18 cellular contexts compared by ENCODE assay signal in the genomic region with DNA sequence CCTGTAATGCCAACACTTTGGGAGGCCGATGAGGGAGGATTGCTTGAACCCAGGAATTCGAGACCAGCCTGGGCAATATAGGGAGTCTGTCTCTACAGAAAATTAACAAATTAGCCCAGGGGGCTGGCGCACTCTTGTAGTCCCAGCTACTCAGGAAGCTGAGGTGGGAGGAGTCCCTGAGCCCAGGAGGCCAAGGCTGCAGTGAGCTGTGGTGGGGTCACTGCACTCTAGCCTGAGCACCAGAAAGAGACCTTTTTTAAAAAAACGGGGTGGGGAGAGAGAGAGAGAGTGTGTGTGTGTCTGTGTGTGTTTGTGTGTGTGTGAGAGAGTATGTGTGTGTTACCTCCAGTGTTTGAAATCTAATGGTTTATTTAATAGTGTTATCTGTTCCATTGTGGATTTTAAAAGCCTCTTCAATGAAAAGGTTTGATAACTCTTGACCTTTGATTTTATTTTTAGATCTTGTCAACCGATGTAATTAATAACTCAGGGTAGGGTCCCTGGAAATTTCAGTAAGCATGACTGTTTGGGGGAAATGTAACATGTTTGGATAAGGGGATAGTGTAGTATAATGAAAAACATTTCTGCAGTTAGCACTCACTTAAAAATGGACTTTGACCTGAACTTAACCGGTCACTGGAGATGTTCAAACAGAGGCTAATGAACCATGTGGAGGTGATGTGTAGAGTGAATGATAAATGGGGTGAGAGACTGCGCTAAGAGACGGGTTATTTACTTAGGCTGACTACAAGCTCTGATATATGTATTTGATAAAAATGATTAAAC. TPM values are rescaled to one million over a fixed set of nuclear protein-coding genes. Genes with fewer than 3 reads are reported as not detected.
DNase-seq lines count a peak whose midpoint lies in the region; ATAC-seq, FAIRE-seq and TF ChIP-seq lines count a peak whose summit lies in the region.
"Had no signal": no experiment of that assay in that cellular context is flagged by ENCODE, and none has a peak within 500 bp of the region (broad histone marks: within the 10 kb centered on the region; RNA-seq: fewer than 3 reads in every experiment).

No MANE protein-coding gene starts in this region.

- H3K4me1 Mint-ChIP-seq in natural killer cell, result peaks cover 13 to 14% of the 10 kb centered on the region in 2 donors
- no peaks in the 10 kb centered on the region for H3K4me1 Mint-ChIP-seq in activated CD4-positive, alpha-beta T cell treated with anti-CD3 and anti-CD28 coated beads, Interleukin-2, amount 10 ng/mL, durations not matched to agents 7 days and 5 days
- H3K4me1 Mint-ChIP-seq in activated CD4-positive, alpha-beta T cell treated with anti-CD3 and anti-CD28 coated beads, Interleukin-2, amount 10 ng/mL, durations not matched to agents 24 days and 14 days, result no peaks in the 10 kb centered on the region

- no peak overlapping the region for H3K4me2 ChIP-seq in K562 (ENCODE audit: insufficient read depth, low read length)

- DNase-seq in COLO668 (lab: John Stamatoyannopoulos, UW; ENCODE audit: unreplicated experiment) (peak; percentile 23), HuH-7 (ENCODE audit: low spot score) (peak; percentile 77), K562 (ENCODE audit: extremely low read depth in 1 of 4, low spot score in 3 of 4) (no peak), natural killer cell (no peak), HCEC 1CT (no peak)
- DNase-seq in activated CD4-positive, alpha-beta T cell treated with anti-CD3 and anti-CD28 coated beads, Interleukin-2, amount 10 ng/mL, durations not matched to agents 7 days and 5 days, result no peak
- DNase-seq in activated CD4-positive, alpha-beta T cell treated with anti-CD3 and anti-CD28 coated beads, Interleukin-2, amount 10 ng/mL, durations not matched to agents 24 days and 14 days, result no peak
- no peak for DNase-seq in activated effector memory CD4-positive, alpha-beta T cell treated with anti-CD3 and anti-CD28 coated beads, Interleukin-2, amount 50 U/mL, for 16 hours
- DNase-seq: activated CD4-positive, alpha-beta T cell treated with anti-CD3 and anti-CD28 coated beads, Interleukin-2, amount 50 U/mL, for 1 hour; activated effector memory CD4-positive, alpha-beta T cell treated with Interleukin-2 at 50 U/mL for 16 hours; effector memory CD4-positive, alpha-beta T cell; foreskin keratinocyte; GDM1; H7; NCI-H2029 treated with DMSO at 0.1 percent for 48 hours had no signal

- no peaks in the 10 kb centered on the region for H3K27me3 ChIP-seq in K562 (ENCODE audit: control insufficient read depth in 2 of 2, insufficient read depth in 2 of 2, low read length in 2 of 2)
- H3K27me3 ChIP-seq: foreskin keratinocyte had no signal

- H3K27me3 Mint-ChIP-seq in natural killer cell (ENCODE audit: low read depth in 2 of 2), result no peaks in the 10 kb centered on the region
- H3K27me3 Mint-ChIP-seq in activated CD4-positive, alpha-beta T cell treated with anti-CD3 and anti-CD28 coated beads, Interleukin-2, amount 10 ng/mL, durations not matched to agents 7 days and 5 days, result no peaks in the 10 kb centered on the region
- H3K27me3 Mint-ChIP-seq in activated CD4-positive, alpha-beta T cell treated with anti-CD3 and anti-CD28 coated beads, Interleukin-2, amount 10 ng/mL, durations not matched to agents 24 days and 14 days, result no peaks in the 10 kb centered on the region

- no peak for FAIRE-seq in K562 (lab: Jason Lieb, UNC)
- FAIRE-seq: keratinocyte had no signal

- TF ChIP-seq RAD21 in K562 (CRISPR knock-in tag; conservative IDR thresholded peaks at IDR 0.05 in 1 of 2, IDR thresholded peaks at IDR 0.05 in 1 of 2), result no peak

- CTCF ChIA-PET in K562 (lab: Yijun Ruan, JAX; ENCODE audit: low intra/inter-chr PET ratio), result no interaction called here
- CTCF ChIA-PET in activated CD4-positive, alpha-beta T cell treated with anti-CD3 and anti-CD28 coated beads, Interleukin-2, amount 10 ng/mL, durations not matched to agents 7 days and 5 days (lab: Charles Lee), result no interaction called here

- POLR2A ChIA-PET in K562 (lab: Yijun Ruan, JAX), result interaction anchor here (0.7 to 2.3 kb wide), 3 partner anchors 10 to 27 kb away, joined by 3 to 14 read pairs (median 3); no protein-coding TSS in a partner anchor
- POLR2A ChIA-PET in activated CD4-positive, alpha-beta T cell treated with anti-CD3 and anti-CD28 coated beads, Interleukin-2, amount 10 ng/mL, durations not matched to agents 7 days and 5 days (lab: Charles Lee), result no interaction called here

- 71% methylated on average over 8 of the region's 8 CpGs for WGBS in K562 (ENCODE audit: insufficient coverage, low coverage, missing lambda C conversion rate)

- no peaks in the 10 kb centered on the region for H3K36me3 Mint-ChIP-seq in natural killer cell
- peaks cover 30% of the 10 kb centered on the region for H3K36me3 Mint-ChIP-seq in activated CD4-positive, alpha-beta T cell treated with anti-CD3 and anti-CD28 coated beads, Interleukin-2, amount 10 ng/mL, durations not matched to agents 7 days and 5 days (ENCODE audit: low read depth)
- H3K36me3 Mint-ChIP-seq in activated CD4-positive, alpha-beta T cell treated with anti-CD3 and anti-CD28 coated beads, Interleukin-2, amount 10 ng/mL, durations not matched to agents 24 days and 14 days (ENCODE audit: low read depth), result peaks cover 25% of the 10 kb centered on the region

- no peak overlapping the region for H2AFZ ChIP-seq in K562 (ENCODE audit: low read depth, low read length)

- peak overlapping the region; percentile 60 to 82 for H3K27ac Mint-ChIP-seq in natural killer cell
- no peak overlapping the region for H3K27ac Mint-ChIP-seq in activated CD4-positive, alpha-beta T cell treated with anti-CD3 and anti-CD28 coated beads, Interleukin-2, amount 10 ng/mL, durations not matched to agents 7 days and 5 days
- H3K27ac Mint-ChIP-seq in activated CD4-positive, alpha-beta T cell treated with anti-CD3 and anti-CD28 coated beads, Interleukin-2, amount 10 ng/mL, durations not matched to agents 24 days and 14 days, result no peak overlapping the region

- no peak overlapping the region for H3K27ac ChIP-seq in K562 (ENCODE audit: extremely low read depth, low read depth, low read length)
- H3K27ac ChIP-seq: C4-2B, foreskin keratinocyte, HL-60 had no signal

- no peak overlapping the region for H3K4me3 Mint-ChIP-seq in natural killer cell
- no peak overlapping the region for H3K4me3 Mint-ChIP-seq in activated CD4-positive, alpha-beta T cell treated with anti-CD3 and anti-CD28 coated beads, Interleukin-2, amount 10 ng/mL, durations not matched to agents 7 days and 5 days
- H3K4me3 Mint-ChIP-seq in activated CD4-positive, alpha-beta T cell treated with anti-CD3 and anti-CD28 coated beads, Interleukin-2, amount 10 ng/mL, durations not matched to agents 24 days and 14 days, result no peak overlapping the region

- no peak for TF ChIP-seq POLR2A in K562 (conservative IDR thresholded peaks at IDR 0.05)

- no peak for TF ChIP-seq EP300 in K562 (IDR thresholded peaks at IDR 0.05; ENCODE audit: low read length)

- H3K4me1 ChIP-seq in K562 (replicated peaks in 1 of 2; ENCODE audit: control insufficient read depth in 2 of 2, insufficient read depth in 2 of 2, low read length in 2 of 2), result no peaks in the 10 kb centered on the region

- no peaks in the 10 kb centered on the region for H3K9me3 Mint-ChIP-seq in natural killer cell
- H3K9me3 Mint-ChIP-seq in activated CD4-positive, alpha-beta T cell treated with anti-CD3 and anti-CD28 coated beads, Interleukin-2, amount 10 ng/mL, durations not matched to agents 7 days and 5 days, result no peaks in the 10 kb centered on the region
- H3K9me3 Mint-ChIP-seq in activated CD4-positive, alpha-beta T cell treated with anti-CD3 and anti-CD28 coated beads, Interleukin-2, amount 10 ng/mL, durations not matched to agents 24 days and 14 days, result no peaks in the 10 kb centered on the region

- no TSS peak for BruUV-seq in K562 (replicated peaks; lab: Mats Ljungman, UMichigan)

- no peaks in the 10 kb centered on the region for H3K9me1 ChIP-seq in K562 (ENCODE audit: control insufficient read depth, insufficient read depth, low read length)

- intact Hi-C loops in K562 (cut with micrococcal nuclease), result no loop called here
- intact Hi-C loops in natural killer cell (cut with micrococcal nuclease), result no loop called here
- intact Hi-C loops in activated CD4-positive, alpha-beta T cell treated with anti-CD3 and anti-CD28 coated beads, Interleukin-2, amount 10 ng/mL, durations not matched to agents 24 days and 14 days (cut with micrococcal nuclease), result no loop called here

- no peaks in the 10 kb centered on the region for H4K20me1 ChIP-seq in K562 (replicated peaks; ENCODE audit: control insufficient read depth, insufficient read depth, low read length)

- in situ Hi-C loops in K562 (cut with MboI), result no loop called here

- H3K4me3 ChIP-seq in K562, result no peak overlapping the region

- ATAC-seq in K562, result peak; percentile 45
- ATAC-seq in natural killer cell, result no peak
- ATAC-seq: foreskin keratinocyte had no signal

- H3K9me3 ChIP-seq in K562 (replicated peaks; ENCODE audit: control insufficient read depth, insufficient read depth, low read depth, low read length), result no peaks in the 10 kb centered on the region

- H3K79me2 ChIP-seq in K562 (ENCODE audit: control insufficient read depth, insufficient read depth, low read length), result peaks cover 4% of the 10 kb centered on the region; the same call in 2 of the 3 replicates

- H3K9ac ChIP-seq in K562 (ENCODE audit: insufficient read depth in 1 of 2, low read depth in 2 of 2, low read length in 2 of 2), result peak overlapping the region in 1 of 2 experiments; percentile 20; a peak in 1 of 4 replicates

- no peak for TF ChIP-seq CTCF in K562 (IDR thresholded peaks at IDR 0.05 in 2 of 3, conservative IDR thresholded peaks at IDR 0.05 in 1 of 3; ENCODE audit: insufficient read depth in 2 of 3, low read depth in 1 of 3, low read length in 3 of 3)
- no peak for TF ChIP-seq CTCF in natural killer cell (IDR thresholded peaks at IDR 0.05)

- peaks cover 32% of the 10 kb centered on the region; the same call in 2 of the 3 replicates for H3K36me3 ChIP-seq in K562 (ENCODE audit: control insufficient read depth, insufficient read depth, low read length)

RNA-seq across cellular contexts. Expression of a gene that starts 29.7 kb away (rescaled TPM):
- 161 and 276 TPM in 2 replicates for total RNA-seq in K562 (2011; cell fraction: chromatin; rRNA removed; ENCODE audit: low replicate concordance)
- total RNA-seq in K562 (2011; cell fraction: nucleolus; rRNA removed), result 65.2 and 96.1 TPM in 2 replicates
- total RNA-seq in K562 (2011; cell fraction: nucleoplasm; rRNA removed), result 143 and 236 TPM in 2 replicates
- total RNA-seq in K562 (2014; rRNA removed), result 39.0 and 40.6 TPM in 2 replicates
- total RNA-seq in K562 (2014; rRNA removed; fragmentation: Illumina TruSeq; extraction: Trizol), result 26.6 and 33.1 TPM in 2 replicates
- 32.6 and 33.7 TPM in 2 replicates for total RNA-seq in K562 (2015; rRNA removed; fragmentation: Illumina TruSeq; extraction: Trizol)
- 28.6 and 29.2 TPM in 2 replicates for total RNA-seq in K562 (2021)
- 75.3 and 78.4 TPM in 2 replicates for polyA plus RNA-seq in K562 (2011; rRNA removed)
- polyA plus RNA-seq in K562 (2011; cell fraction: cytosol; rRNA removed), result 32.3 and 52.2 TPM in 2 replicates
- polyA plus RNA-seq in K562 (2011; cell fraction: nucleus; rRNA removed), result 110 and 115 TPM in 2 replicates
- polyA plus RNA-seq in K562 (2012), result 16.3 and 17.8 TPM in 2 replicates
- 55.1 and 56.8 TPM in 2 replicates for polyA plus RNA-seq in K562 (2014; fragmentation: Illumina TruSeq; extraction: Trizol)
- 1 to 10 TPM; 4.6 to 5.4 TPM for polyA plus RNA-seq in K562 (2014; fragmentation: Nextera tagmentation; extraction: Ambion mirVana)
- 30.3 and 112 TPM in 2 replicates for polyA plus RNA-seq in K562 (2014; rRNA removed)
- polyA minus RNA-seq in K562 (2011; rRNA and poly(A)+ RNA removed), result 132 and 162 TPM in 2 replicates
- polyA minus RNA-seq in K562 (2011; cell fraction: cytosol; rRNA and poly(A)+ RNA removed), result 27.7 and 35.1 TPM in 2 replicates
- 33.9 and 66.8 TPM in 2 replicates for polyA minus RNA-seq in K562 (2011; cell fraction: nucleus; rRNA and poly(A)+ RNA removed)
- 10 to 100 TPM; 68.1 to 90.5 (median 90.3) TPM for total RNA-seq in natural killer cell
- 10 to 100 TPM; 54.0 to 58.0 TPM for total RNA-seq in activated CD4-positive, alpha-beta T cell treated with anti-CD3 and anti-CD28 coated beads, Interleukin-2, amount 10 ng/mL, durations not matched to agents 7 days and 5 days
- total RNA-seq in activated CD4-positive, alpha-beta T cell treated with anti-CD3 and anti-CD28 coated beads, Interleukin-2, amount 10 ng/mL, durations not matched to agents 24 days and 14 days, result 54.7 and 56.4 TPM in 2 replicates

Comparison
In these comparisons a context has a peak if more than half of its experiments do, and no peak if none do; other contexts are left out.
1. DNase-seq: peak in COLO668 (single experiment) and HuH-7 (single experiment); none in K562 (0 of 4), natural killer cell (single experiment), activated CD4-positive, alpha-beta T cell treated with anti-CD3 and anti-CD28 coated beads, Interleukin-2, amount 10 ng/mL, durations not matched to agents 7 days and 5 days (single experiment), HCEC 1CT (single experiment), activated CD4-positive, alpha-beta T cell treated with anti-CD3 and anti-CD28 coated beads, Interleukin-2, amount 10 ng/mL, durations not matched to agents 24 days and 14 days (single experiment) and activated effector memory CD4-positive, alpha-beta T cell treated with anti-CD3 and anti-CD28 coated beads, Interleukin-2, amount 50 U/mL, for 16 hours (single experiment).
2. H3K27ac Mint-ChIP-seq: peak in natural killer cell (2 of 2); none in activated CD4-positive, alpha-beta T cell treated with anti-CD3 and anti-CD28 coated beads, Interleukin-2, amount 10 ng/mL, durations not matched to agents 7 days and 5 days (single experiment) and activated CD4-positive, alpha-beta T cell treated with anti-CD3 and anti-CD28 coated beads, Interleukin-2, amount 10 ng/mL, durations not matched to agents 24 days and 14 days (single experiment).